Comparison of ENCODE assay signal across 1 cellular context in genomic region chr4:51880016-51880915, GRCh38.
TF ChIP-seq lines count a peak whose summit lies in the region.

No MANE protein-coding gene starts in this region.

TF ChIP-seq in HepG2, 621 proteins besides CTCF, POLR2A, EP300 and RAD21 (continued from another document and continues in another):
- TF ChIP-seq ATF5 (CRISPR knock-in tag; IDR thresholded peaks at IDR 0.05; ENCODE audit: low read depth): no peak
- TF ChIP-seq MAZ (IDR thresholded peaks at IDR 0.05; ENCODE audit: borderline replicate concordance, low read depth, low read length): no peak
- 0 out of 2 replicates have a peak, but pooled peaks have one; percentile 54 for TF ChIP-seq MAZ (CRISPR knock-in tag; IDR thresholded peaks at IDR 0.05; ENCODE audit: low read depth)
- TF ChIP-seq, protein P1, sequence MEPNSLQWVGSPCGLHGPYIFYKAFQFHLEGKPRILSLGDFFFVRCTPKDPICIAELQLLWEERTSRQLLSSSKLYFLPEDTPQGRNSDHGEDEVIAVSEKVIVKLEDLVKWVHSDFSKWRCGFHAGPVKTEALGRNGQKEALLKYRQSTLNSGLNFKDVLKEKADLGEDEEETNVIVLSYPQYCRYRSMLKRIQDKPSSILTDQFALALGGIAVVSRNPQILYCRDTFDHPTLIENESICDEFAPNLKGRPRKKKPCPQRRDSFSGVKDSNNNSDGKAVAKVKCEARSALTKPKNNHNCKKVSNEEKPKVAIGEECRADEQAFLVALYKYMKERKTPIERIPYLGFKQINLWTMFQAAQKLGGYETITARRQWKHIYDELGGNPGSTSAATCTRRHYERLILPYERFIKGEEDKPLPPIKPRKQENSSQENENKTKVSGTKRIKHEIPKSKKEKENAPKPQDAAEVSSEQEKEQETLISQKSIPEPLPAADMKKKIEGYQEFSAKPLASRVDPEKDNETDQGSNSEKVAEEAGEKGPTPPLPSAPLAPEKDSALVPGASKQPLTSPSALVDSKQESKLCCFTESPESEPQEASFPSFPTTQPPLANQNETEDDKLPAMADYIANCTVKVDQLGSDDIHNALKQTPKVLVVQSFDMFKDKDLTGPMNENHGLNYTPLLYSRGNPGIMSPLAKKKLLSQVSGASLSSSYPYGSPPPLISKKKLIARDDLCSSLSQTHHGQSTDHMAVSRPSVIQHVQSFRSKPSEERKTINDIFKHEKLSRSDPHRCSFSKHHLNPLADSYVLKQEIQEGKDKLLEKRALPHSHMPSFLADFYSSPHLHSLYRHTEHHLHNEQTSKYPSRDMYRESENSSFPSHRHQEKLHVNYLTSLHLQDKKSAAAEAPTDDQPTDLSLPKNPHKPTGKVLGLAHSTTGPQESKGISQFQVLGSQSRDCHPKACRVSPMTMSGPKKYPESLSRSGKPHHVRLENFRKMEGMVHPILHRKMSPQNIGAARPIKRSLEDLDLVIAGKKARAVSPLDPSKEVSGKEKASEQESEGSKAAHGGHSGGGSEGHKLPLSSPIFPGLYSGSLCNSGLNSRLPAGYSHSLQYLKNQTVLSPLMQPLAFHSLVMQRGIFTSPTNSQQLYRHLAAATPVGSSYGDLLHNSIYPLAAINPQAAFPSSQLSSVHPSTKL (CRISPR knock-in tag; IDR thresholded peaks at IDR 0.05): peak; percentile 61
- no peak for TF ChIP-seq ZNF792 (CRISPR knock-in tag; IDR thresholded peaks at IDR 0.05)
- no peak for TF ChIP-seq ATM (IDR thresholded peaks at IDR 0.05; ENCODE audit: borderline replicate concordance)
- no peak for TF ChIP-seq AHR (CRISPR knock-in tag; IDR thresholded peaks at IDR 0.05)
- TF ChIP-seq KMT2B (CRISPR knock-in tag; IDR thresholded peaks at IDR 0.05): no peak
- TF ChIP-seq PCBP2 (optimal IDR thresholded peaks at IDR 0.05; ENCODE audit: low read depth, low read length, poor library complexity, severe bottlenecking): no peak
- no peak for TF ChIP-seq WIZ (CRISPR knock-in tag; IDR thresholded peaks at IDR 0.05)
- TF ChIP-seq ZNF550 (CRISPR knock-in tag; IDR thresholded peaks at IDR 0.05; ENCODE audit: borderline replicate concordance): no peak
- TF ChIP-seq ZMYM2 (CRISPR knock-in tag; IDR thresholded peaks at IDR 0.05): peak; percentile 65; the same call in 1 of the 2 replicates
- no peak for TF ChIP-seq ZNF44 (CRISPR knock-in tag; IDR thresholded peaks at IDR 0.05)
- peak; percentile 49; the same call in 1 of the 2 replicates for TF ChIP-seq REPIN1 (CRISPR knock-in tag; IDR thresholded peaks at IDR 0.05; ENCODE audit: borderline replicate concordance, low read depth)
- TF ChIP-seq, protein P2, sequence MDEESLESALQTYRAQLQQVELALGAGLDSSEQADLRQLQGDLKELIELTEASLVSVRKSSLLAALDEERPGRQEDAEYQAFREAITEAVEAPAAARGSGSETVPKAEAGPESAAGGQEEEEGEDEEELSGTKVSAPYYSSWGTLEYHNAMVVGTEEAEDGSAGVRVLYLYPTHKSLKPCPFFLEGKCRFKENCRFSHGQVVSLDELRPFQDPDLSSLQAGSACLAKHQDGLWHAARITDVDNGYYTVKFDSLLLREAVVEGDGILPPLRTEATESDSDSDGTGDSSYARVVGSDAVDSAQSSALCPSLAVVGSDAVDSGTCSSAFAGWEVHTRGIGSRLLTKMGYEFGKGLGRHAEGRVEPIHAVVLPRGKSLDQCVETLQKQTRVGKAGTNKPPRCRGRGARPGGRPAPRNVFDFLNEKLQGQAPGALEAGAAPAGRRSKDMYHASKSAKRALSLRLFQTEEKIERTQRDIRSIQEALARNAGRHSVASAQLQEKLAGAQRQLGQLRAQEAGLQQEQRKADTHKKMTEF (CRISPR knock-in tag; IDR thresholded peaks at IDR 0.05): peak; percentile 52; the same call in 1 of the 2 replicates
- no peak for TF ChIP-seq ZNF101 (CRISPR knock-in tag; IDR thresholded peaks at IDR 0.05; ENCODE audit: borderline replicate concordance, low read depth)
- TF ChIP-seq SRF (IDR thresholded peaks at IDR 0.05; ENCODE audit: low read depth, low read length): no peak
- TF ChIP-seq ZNF747 (CRISPR knock-in tag; IDR thresholded peaks at IDR 0.05; ENCODE audit: borderline replicate concordance): 0 out of 2 replicates have a peak, but pooled peaks have one; percentile 51
- TF ChIP-seq HDAC1 (CRISPR knock-in tag; IDR thresholded peaks at IDR 0.05): peak; percentile 41; the same call in 1 of the 2 replicates
- TF ChIP-seq MYC (CRISPR knock-in tag; IDR thresholded peaks at IDR 0.05; ENCODE audit: borderline replicate concordance): no peak
- TF ChIP-seq JUN (CRISPR knock-in tag; IDR thresholded peaks at IDR 0.05): peak; percentile 50; the same call in 1 of the 2 replicates
- TF ChIP-seq SMAD3 (CRISPR knock-in tag; IDR thresholded peaks at IDR 0.05): no peak
- peak; percentile 53 for TF ChIP-seq KAT8 (CRISPR knock-in tag; IDR thresholded peaks at IDR 0.05)
- TF ChIP-seq IRF2 (CRISPR knock-in tag; IDR thresholded peaks at IDR 0.05): no peak
- TF ChIP-seq PHB2 (IDR thresholded peaks at IDR 0.05; ENCODE audit: partially characterized antibody): no peak
- no peak for TF ChIP-seq ZNF660 (CRISPR knock-in tag; IDR thresholded peaks at IDR 0.05; ENCODE audit: borderline replicate concordance, low read depth)
- TF ChIP-seq YEATS4 (CRISPR knock-in tag; IDR thresholded peaks at IDR 0.05; ENCODE audit: borderline replicate concordance): peak; percentile 59; the same call in 1 of the 2 replicates
- TF ChIP-seq KAT2B (IDR thresholded peaks at IDR 0.05; ENCODE audit: borderline replicate concordance, low read depth, low read length): no peak
- TF ChIP-seq NONO (IDR thresholded peaks at IDR 0.05): no peak
- TF ChIP-seq NONO (CRISPR knock-in tag; conservative IDR thresholded peaks at IDR 0.05): 0 out of 2 replicates have a peak, but pooled peaks have one; percentile 29
- 0 out of 2 replicates have a peak, but pooled peaks have one; percentile 38 for TF ChIP-seq MEF2D (CRISPR knock-in tag; IDR thresholded peaks at IDR 0.05)
- TF ChIP-seq, protein P3, sequence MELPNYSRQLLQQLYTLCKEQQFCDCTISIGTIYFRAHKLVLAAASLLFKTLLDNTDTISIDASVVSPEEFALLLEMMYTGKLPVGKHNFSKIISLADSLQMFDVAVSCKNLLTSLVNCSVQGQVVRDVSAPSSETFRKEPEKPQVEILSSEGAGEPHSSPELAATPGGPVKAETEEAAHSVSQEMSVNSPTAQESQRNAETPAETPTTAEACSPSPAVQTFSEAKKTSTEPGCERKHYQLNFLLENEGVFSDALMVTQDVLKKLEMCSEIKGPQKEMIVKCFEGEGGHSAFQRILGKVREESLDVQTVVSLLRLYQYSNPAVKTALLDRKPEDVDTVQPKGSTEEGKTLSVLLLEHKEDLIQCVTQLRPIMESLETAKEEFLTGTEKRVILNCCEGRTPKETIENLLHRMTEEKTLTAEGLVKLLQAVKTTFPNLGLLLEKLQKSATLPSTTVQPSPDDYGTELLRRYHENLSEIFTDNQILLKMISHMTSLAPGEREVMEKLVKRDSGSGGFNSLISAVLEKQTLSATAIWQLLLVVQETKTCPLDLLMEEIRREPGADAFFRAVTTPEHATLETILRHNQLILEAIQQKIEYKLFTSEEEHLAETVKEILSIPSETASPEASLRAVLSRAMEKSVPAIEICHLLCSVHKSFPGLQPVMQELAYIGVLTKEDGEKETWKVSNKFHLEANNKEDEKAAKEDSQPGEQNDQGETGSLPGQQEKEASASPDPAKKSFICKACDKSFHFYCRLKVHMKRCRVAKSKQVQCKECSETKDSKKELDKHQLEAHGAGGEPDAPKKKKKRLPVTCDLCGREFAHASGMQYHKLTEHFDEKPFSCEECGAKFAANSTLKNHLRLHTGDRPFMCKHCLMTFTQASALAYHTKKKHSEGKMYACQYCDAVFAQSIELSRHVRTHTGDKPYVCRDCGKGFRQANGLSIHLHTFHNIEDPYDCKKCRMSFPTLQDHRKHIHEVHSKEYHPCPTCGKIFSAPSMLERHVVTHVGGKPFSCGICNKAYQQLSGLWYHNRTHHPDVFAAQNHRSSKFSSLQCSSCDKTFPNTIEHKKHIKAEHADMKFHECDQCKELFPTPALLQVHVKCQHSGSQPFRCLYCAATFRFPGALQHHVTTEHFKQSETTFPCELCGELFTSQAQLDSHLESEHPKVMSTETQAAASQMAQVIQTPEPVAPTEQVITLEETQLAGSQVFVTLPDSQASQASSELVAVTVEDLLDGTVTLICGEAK (IDR thresholded peaks at IDR 0.05): no peak
- TF ChIP-seq, protein P3 (CRISPR knock-in tag; IDR thresholded peaks at IDR 0.05): no peak
- TF ChIP-seq ZNF619 (CRISPR knock-in tag; IDR thresholded peaks at IDR 0.05): no peak
- TF ChIP-seq, protein P4, sequence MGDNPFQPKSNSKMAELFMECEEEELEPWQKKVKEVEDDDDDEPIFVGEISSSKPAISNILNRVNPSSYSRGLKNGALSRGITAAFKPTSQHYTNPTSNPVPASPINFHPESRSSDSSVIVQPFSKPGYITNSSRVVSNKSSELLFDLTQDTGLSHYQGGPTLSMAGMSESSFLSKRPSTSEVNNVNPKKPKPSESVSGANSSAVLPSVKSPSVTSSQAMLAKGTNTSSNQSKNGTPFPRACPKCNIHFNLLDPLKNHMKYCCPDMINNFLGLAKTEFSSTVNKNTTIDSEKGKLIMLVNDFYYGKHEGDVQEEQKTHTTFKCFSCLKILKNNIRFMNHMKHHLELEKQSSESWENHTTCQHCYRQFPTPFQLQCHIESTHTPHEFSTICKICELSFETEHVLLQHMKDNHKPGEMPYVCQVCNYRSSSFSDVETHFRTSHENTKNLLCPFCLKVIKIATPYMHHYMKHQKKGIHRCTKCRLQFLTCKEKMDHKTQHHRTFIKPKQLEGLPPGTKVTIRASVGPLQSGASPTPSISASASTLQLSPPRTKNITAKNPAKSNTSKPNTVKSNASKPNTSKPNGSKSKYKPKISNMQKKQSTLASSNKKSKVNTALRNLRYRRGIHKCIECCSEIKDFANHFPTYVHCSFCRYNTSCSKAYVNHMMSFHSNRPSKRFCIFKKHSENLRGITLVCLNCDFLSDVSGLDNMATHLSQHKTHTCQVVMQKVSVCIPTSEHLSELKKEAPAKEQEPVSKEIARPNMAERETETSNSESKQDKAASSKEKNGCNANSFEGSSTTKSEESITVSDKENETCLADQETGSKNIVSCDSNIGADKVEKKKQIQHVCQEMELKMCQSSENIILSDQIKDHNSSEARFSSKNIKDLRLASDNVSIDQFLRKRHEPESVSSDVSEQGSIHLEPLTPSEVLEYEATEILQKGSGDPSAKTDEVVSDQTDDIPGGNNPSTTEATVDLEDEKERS (CRISPR knock-in tag; IDR thresholded peaks at IDR 0.05): no peak
- TF ChIP-seq, protein P5, sequence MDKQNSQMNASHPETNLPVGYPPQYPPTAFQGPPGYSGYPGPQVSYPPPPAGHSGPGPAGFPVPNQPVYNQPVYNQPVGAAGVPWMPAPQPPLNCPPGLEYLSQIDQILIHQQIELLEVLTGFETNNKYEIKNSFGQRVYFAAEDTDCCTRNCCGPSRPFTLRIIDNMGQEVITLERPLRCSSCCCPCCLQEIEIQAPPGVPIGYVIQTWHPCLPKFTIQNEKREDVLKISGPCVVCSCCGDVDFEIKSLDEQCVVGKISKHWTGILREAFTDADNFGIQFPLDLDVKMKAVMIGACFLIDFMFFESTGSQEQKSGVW (CRISPR knock-in tag; IDR thresholded peaks at IDR 0.05; ENCODE audit: borderline replicate concordance): no peak
- TF ChIP-seq, protein P6, sequence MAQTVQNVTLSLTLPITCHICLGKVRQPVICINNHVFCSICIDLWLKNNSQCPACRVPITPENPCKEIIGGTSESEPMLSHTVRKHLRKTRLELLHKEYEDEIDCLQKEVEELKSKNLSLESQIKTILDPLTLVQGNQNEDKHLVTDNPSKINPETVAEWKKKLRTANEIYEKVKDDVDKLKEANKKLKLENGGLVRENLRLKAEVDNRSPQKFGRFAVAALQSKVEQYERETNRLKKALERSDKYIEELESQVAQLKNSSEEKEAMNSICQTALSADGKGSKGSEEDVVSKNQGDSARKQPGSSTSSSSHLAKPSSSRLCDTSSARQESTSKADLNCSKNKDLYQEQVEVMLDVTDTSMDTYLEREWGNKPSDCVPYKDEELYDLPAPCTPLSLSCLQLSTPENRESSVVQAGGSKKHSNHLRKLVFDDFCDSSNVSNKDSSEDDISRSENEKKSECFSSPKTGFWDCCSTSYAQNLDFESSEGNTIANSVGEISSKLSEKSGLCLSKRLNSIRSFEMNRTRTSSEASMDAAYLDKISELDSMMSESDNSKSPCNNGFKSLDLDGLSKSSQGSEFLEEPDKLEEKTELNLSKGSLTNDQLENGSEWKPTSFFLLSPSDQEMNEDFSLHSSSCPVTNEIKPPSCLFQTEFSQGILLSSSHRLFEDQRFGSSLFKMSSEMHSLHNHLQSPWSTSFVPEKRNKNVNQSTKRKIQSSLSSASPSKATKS (CRISPR knock-in tag; IDR thresholded peaks at IDR 0.05): no peak
- peak; percentile 85 for TF ChIP-seq KDM6A (CRISPR knock-in tag; IDR thresholded peaks at IDR 0.05; ENCODE audit: low read depth)
